In the genomic region with DNA sequence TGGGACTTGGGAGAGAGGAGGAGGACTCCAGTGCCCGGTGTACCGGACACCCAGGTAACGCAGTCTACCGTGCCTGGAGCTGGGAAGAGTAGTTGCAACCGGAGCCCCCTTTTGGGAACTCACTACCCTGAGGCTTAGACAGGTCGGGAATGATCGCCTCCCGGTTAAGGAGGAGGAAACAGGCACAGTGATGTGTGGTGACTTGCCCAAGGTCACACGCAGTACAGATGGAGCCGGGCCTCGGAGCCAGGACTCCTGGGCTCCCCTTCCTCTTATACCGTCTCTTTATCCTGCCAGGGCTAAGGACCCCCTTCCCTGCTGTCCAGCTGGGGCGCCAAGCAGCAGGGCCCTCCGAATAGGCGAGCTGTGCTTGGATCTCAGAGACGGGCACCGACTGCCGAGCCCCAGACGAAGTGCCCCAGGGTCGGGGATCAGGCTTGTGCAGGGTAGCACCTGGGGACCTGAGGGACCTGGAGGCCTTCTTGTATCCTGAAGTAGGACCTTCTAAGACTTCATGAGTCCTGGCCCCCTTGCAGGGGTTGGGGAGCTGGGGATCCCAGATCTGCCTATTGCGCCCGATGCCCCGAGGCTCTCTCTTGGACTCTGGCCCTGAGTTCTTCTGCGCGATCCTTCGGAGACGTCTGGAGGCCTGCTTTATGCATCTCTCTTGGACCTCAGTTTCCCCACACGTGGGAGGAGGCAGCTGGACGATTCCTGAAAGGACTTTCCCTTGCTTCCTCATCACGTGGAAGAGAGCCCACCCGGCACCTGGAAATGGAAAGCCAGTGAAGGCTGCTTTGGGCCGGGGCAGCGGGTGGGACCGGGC, we compare ENCODE assay signal across 1 cellular context.
TF ChIP-seq lines count a peak whose summit lies in the region.

No MANE protein-coding gene starts in this region.

TF ChIP-seq in IMR-90, 13 proteins besides CTCF, POLR2A, EP300 and RAD21:
- TF ChIP-seq FOS (IDR thresholded peaks at IDR 0.05; ENCODE audit: low read depth, low read length) = no peak
- TF ChIP-seq, protein P1, sequence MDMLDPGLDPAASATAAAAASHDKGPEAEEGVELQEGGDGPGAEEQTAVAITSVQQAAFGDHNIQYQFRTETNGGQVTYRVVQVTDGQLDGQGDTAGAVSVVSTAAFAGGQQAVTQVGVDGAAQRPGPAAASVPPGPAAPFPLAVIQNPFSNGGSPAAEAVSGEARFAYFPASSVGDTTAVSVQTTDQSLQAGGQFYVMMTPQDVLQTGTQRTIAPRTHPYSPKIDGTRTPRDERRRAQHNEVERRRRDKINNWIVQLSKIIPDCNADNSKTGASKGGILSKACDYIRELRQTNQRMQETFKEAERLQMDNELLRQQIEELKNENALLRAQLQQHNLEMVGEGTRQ (IDR thresholded peaks at IDR 0.05; ENCODE audit: low read depth, low read length) = no peak
- TF ChIP-seq SMC3 (IDR thresholded peaks at IDR 0.05; ENCODE audit: low read depth, low read length) = no peak
- TF ChIP-seq CHD1 (IDR thresholded peaks at IDR 0.05; ENCODE audit: low read depth, low read length) = no peak
- no peak for TF ChIP-seq MXI1 (IDR thresholded peaks at IDR 0.05; ENCODE audit: borderline replicate concordance, low read depth, low read length)
- TF ChIP-seq BHLHE40 (IDR thresholded peaks at IDR 0.05; ENCODE audit: low read depth, low read length) = no peak
- no peak for TF ChIP-seq RFX5 (IDR thresholded peaks at IDR 0.05; ENCODE audit: low read depth, low read length)
